Comparison of ENCODE assay signal across 23 cellular contexts in genomic region chr6:112951829-112952228, GRCh38.
A peak's percentile ranks its signal among the peaks of the same experiment; 100 is the strongest.
DNase-seq lines count a peak whose midpoint lies in the region; ATAC-seq, FAIRE-seq and TF ChIP-seq lines count a peak whose summit lies in the region.
"Had no signal": no experiment of that assay in that cellular context is flagged by ENCODE, and none has a peak within 500 bp of the region (broad histone marks: within the 10 kb centered on the region; RNA-seq: fewer than 3 reads in every experiment).

No MANE protein-coding gene starts in this region.

- H3K9me1 ChIP-seq in K562 (ENCODE audit: control insufficient read depth, insufficient read depth, low read length), result no peaks in the 10 kb centered on the region

- H3K27ac ChIP-seq in K562 (ENCODE audit: extremely low read depth, low read depth, low read length), result peak overlapping the region; percentile 62; the same call in 2 of the 3 replicates
- H3K27ac ChIP-seq in caudate nucleus (ENCODE audit: low read depth, low read length), result no peak overlapping the region
- H3K27ac ChIP-seq in tibial artery, result no peak overlapping the region
- H3K27ac ChIP-seq: A549, C4-2B, heart right ventricle, spleen, thyroid gland had no signal

- ATAC-seq in K562 (no peak; the same call in 2 of the 3 replicates), HG03108 (IDR thresholded peaks at IDR 0.05; ENCODE audit: unreplicated experiment) (no peak)
- no peak for ATAC-seq in activated CD8-positive, alpha-beta T cell treated with anti-CD3 and anti-CD28 coated beads, Interleukin-2, amount 10 ng/mL, durations not matched to agents 7 days and 5 days
- ATAC-seq: A549; heart right ventricle; natural killer cell treated with Interleukin-12 subunit alpha and Interleukin-12 subunit beta and Interleukin-15 and Interleukin-18, amount 100 ng/mL, for 72 hours; Right ventricle myocardium inferior had no signal

- H3K4me1 Mint-ChIP-seq in activated CD8-positive, alpha-beta T cell treated with anti-CD3 and anti-CD28 coated beads, Interleukin-2, amount 10 ng/mL, durations not matched to agents 7 days and 5 days (ENCODE audit: low read depth), result no peaks in the 10 kb centered on the region
- H3K4me1 Mint-ChIP-seq: activated B cell treated with CpG ODN at 0.5 μM for 24 hours; central memory CD8-positive, alpha-beta T cell had no signal

- H3K4me2 ChIP-seq in K562 (ENCODE audit: insufficient read depth, low read length), result no peak overlapping the region; the same call in 1 of the 2 replicates
- H3K4me2 ChIP-seq: A549 had no signal

- FAIRE-seq in K562 (lab: Jason Lieb, UNC), result peak; percentile 6
- FAIRE-seq: A549, H1 had no signal

- H3K9me3 ChIP-seq in K562 (replicated peaks; ENCODE audit: control insufficient read depth, insufficient read depth, low read depth, low read length) (peaks cover 4% of the 10 kb centered on the region), tibial artery (no peaks in the 10 kb centered on the region)
- H3K9me3 ChIP-seq: A549, thyroid gland had no signal

- DNase-seq in NCI-H2107 treated with DMSO at 0.1 percent for 48 hours (lab: John Stamatoyannopoulos, UW; ENCODE audit: unreplicated experiment) (peak; percentile 34), NCI-H2107 (lab: John Stamatoyannopoulos, UW) (no peak), NCI-H226 (peak; percentile 16), K562 (ENCODE audit: extremely low read depth in 1 of 4, low spot score in 3 of 4) (peak in 2 of 4 experiments; percentile 8 to 63), caudate nucleus (lab: John Stamatoyannopoulos, UW) (no peak), tibial artery (no peak)
- no peak for DNase-seq in activated CD8-positive, alpha-beta T cell treated with anti-CD3 and anti-CD28 coated beads, Interleukin-2, amount 10 ng/mL, durations not matched to agents 7 days and 5 days
- DNase-seq: activated B cell treated with CpG ODN at 0.5 μM for 24 hours; activated CD8-positive, alpha-beta memory T cell treated with anti-CD3 and anti-CD28 coated beads for 24 hours; effector memory CD4-positive, alpha-beta T cell; heart right ventricle; NK-92 treated with Interleukin-12 subunit alpha and Interleukin-12 subunit beta, amount 100 ng/mL, for 24 hours; spleen; thyroid gland had no signal

- intact Hi-C loops in K562 (cut with micrococcal nuclease), result no loop called here
- intact Hi-C loops in tibial artery (cut with DNase I; ENCODE audit: low total_unique reads), result no loop called here

- in situ Hi-C loops in K562 (cut with MboI), result no loop called here

- no peaks in the 10 kb centered on the region for H4K20me1 ChIP-seq in K562 (replicated peaks; ENCODE audit: control insufficient read depth, insufficient read depth, low read length)

- H3K9ac ChIP-seq in K562 (ENCODE audit: insufficient read depth in 1 of 2, low read depth in 2 of 2, low read length in 2 of 2), result peak overlapping the region in 1 of 2 experiments; percentile 17; a peak in 1 of 4 replicates

- peaks cover 4 to 27% of the 10 kb centered on the region in 2 experiments; a peak in 3 of 5 replicates for H3K4me1 ChIP-seq in K562 (replicated peaks in 1 of 2; ENCODE audit: control insufficient read depth in 2 of 2, insufficient read depth in 2 of 2, low read length in 2 of 2)
- peaks cover 0 to 4% (median 0%) of the 10 kb centered on the region in 4 donors for H3K4me1 ChIP-seq in tibial artery
- H3K4me1 ChIP-seq: A549, spleen, thyroid gland had no signal

- TF ChIP-seq CTCF in K562 (IDR thresholded peaks at IDR 0.05 in 2 of 3, conservative IDR thresholded peaks at IDR 0.05 in 1 of 3; ENCODE audit: insufficient read depth in 2 of 3, low read depth in 1 of 3, low read length in 3 of 3) (no peak), tibial artery (IDR thresholded peaks at IDR 0.05) (no peak)

- H3K4me3 ChIP-seq in K562 (no peak overlapping the region), tibial artery (no peak overlapping the region)
- H3K4me3 ChIP-seq: A549, heart right ventricle, spleen, thyroid gland had no signal

- BruUV-seq in K562 (replicated peaks; lab: Mats Ljungman, UMichigan), result no TSS peak

- H3K27me3 ChIP-seq in K562 (ENCODE audit: control insufficient read depth in 2 of 2, insufficient read depth in 2 of 2, low read length in 2 of 2) (no peaks in the 10 kb centered on the region), tibial artery (no peaks in the 10 kb centered on the region)
- H3K27me3 ChIP-seq: heart right ventricle, spleen, thyroid gland had no signal

- POLR2A ChIA-PET in K562 (lab: Yijun Ruan, JAX), result no interaction called here
- POLR2A ChIA-PET in activated CD8-positive, alpha-beta T cell treated with anti-CD3 and anti-CD28 coated beads, Interleukin-2, amount 10 ng/mL, durations not matched to agents 7 days and 5 days (lab: Charles Lee), result no interaction called here

- peak overlapping the region; percentile 65 for H2AFZ ChIP-seq in K562 (ENCODE audit: low read depth, low read length)

- TF ChIP-seq EP300 in K562 (IDR thresholded peaks at IDR 0.05; ENCODE audit: low read length), result peak; percentile 68; the same call in 1 of the 2 replicates

- 0% methylated on average over 1 of the region's 1 CpG for WGBS in K562 (ENCODE audit: insufficient coverage, low coverage, missing lambda C conversion rate)

- CTCF ChIA-PET in K562 (lab: Yijun Ruan, JAX; ENCODE audit: low intra/inter-chr PET ratio), result no interaction called here
- CTCF ChIA-PET in activated CD8-positive, alpha-beta T cell treated with anti-CD3 and anti-CD28 coated beads, Interleukin-2, amount 10 ng/mL, durations not matched to agents 7 days and 5 days (lab: Charles Lee), result no interaction called here

- no peaks in the 10 kb centered on the region for H3K9me3 Mint-ChIP-seq in activated CD8-positive, alpha-beta T cell treated with anti-CD3 and anti-CD28 coated beads, Interleukin-2, amount 10 ng/mL, durations not matched to agents 7 days and 5 days (ENCODE audit: insufficient read depth)
- H3K9me3 Mint-ChIP-seq: activated B cell treated with CpG ODN at 0.5 μM for 24 hours; T-helper 1 cell treated with Interleukin-12 subunit alpha and Interleukin-12 subunit beta and Interleukin-4 antibody, amounts not matched to agents 30 μg/mL and 1 μg/mL, for 36 hours had no signal

- no peak for TF ChIP-seq RAD21 in K562 (CRISPR knock-in tag; conservative IDR thresholded peaks at IDR 0.05 in 1 of 2, IDR thresholded peaks at IDR 0.05 in 1 of 2)

- H3K36me3 Mint-ChIP-seq in activated CD8-positive, alpha-beta T cell treated with anti-CD3 and anti-CD28 coated beads, Interleukin-2, amount 10 ng/mL, durations not matched to agents 7 days and 5 days (ENCODE audit: low read depth), result no peaks in the 10 kb centered on the region
- H3K36me3 Mint-ChIP-seq: natural killer cell treated with Interleukin-12 subunit alpha and Interleukin-12 subunit beta and Interleukin-15 and Interleukin-18, amount 100 ng/mL, for 72 hours had no signal

- no peak overlapping the region for H3K4me3 Mint-ChIP-seq in activated CD8-positive, alpha-beta T cell treated with anti-CD3 and anti-CD28 coated beads, Interleukin-2, amount 10 ng/mL, durations not matched to agents 7 days and 5 days
- H3K4me3 Mint-ChIP-seq: activated B cell treated with CpG ODN at 0.5 μM for 24 hours; central memory CD8-positive, alpha-beta T cell; natural killer cell treated with Interleukin-12 subunit alpha and Interleukin-12 subunit beta and Interleukin-15 and Interleukin-18, amount 100 ng/mL, for 72 hours; T-helper 1 cell treated with Interleukin-12 subunit alpha and Interleukin-12 subunit beta and Interleukin-4 antibody, amounts not matched to agents 30 μg/mL and 1 μg/mL, for 36 hours had no signal

- no peak for TF ChIP-seq POLR2A in K562 (conservative IDR thresholded peaks at IDR 0.05)

- H3K79me2 ChIP-seq in K562 (ENCODE audit: control insufficient read depth, insufficient read depth, low read length), result no peaks in the 10 kb centered on the region

- H3K36me3 ChIP-seq in K562 (ENCODE audit: control insufficient read depth, insufficient read depth, low read length) (no peaks in the 10 kb centered on the region; the same call in 2 of the 3 replicates), tibial artery (no peaks in the 10 kb centered on the region)
- H3K36me3 ChIP-seq: heart right ventricle, spleen, thyroid gland had no signal

- H3K27ac Mint-ChIP-seq in activated CD8-positive, alpha-beta T cell treated with anti-CD3 and anti-CD28 coated beads, Interleukin-2, amount 10 ng/mL, durations not matched to agents 7 days and 5 days, result no peak overlapping the region
- H3K27ac Mint-ChIP-seq: activated B cell treated with CpG ODN at 0.5 μM for 24 hours; natural killer cell treated with Interleukin-12 subunit alpha and Interleukin-12 subunit beta and Interleukin-15 and Interleukin-18, amount 100 ng/mL, for 72 hours; progenitor cell of endocrine pancreas; T-helper 1 cell treated with Interleukin-12 subunit alpha and Interleukin-12 subunit beta and Interleukin-4 antibody, amounts not matched to agents 30 μg/mL and 1 μg/mL, for 36 hours had no signal

- no peaks in the 10 kb centered on the region for H3K27me3 Mint-ChIP-seq in activated CD8-positive, alpha-beta T cell treated with anti-CD3 and anti-CD28 coated beads, Interleukin-2, amount 10 ng/mL, durations not matched to agents 7 days and 5 days (ENCODE audit: low read depth)
- H3K27me3 Mint-ChIP-seq: central memory CD8-positive, alpha-beta T cell; natural killer cell treated with Interleukin-12 subunit alpha and Interleukin-12 subunit beta and Interleukin-15 and Interleukin-18, amount 100 ng/mL, for 72 hours; progenitor cell of endocrine pancreas had no signal

TF ChIP-seq in K562, 482 proteins besides CTCF, POLR2A, EP300 and RAD21 (continues in another document):
- TF ChIP-seq IRF2 (CRISPR knock-in tag; IDR thresholded peaks at IDR 0.05) (no peak), RBM17 (IDR thresholded peaks at IDR 0.05; ENCODE audit: borderline replicate concordance, low read depth, low read length) (no peak), ZKSCAN1 (IDR thresholded peaks at IDR 0.05; ENCODE audit: low read depth, low read length) (no peak), ZFP30 (CRISPR knock-in tag; IDR thresholded peaks at IDR 0.05; ENCODE audit: borderline replicate concordance) (no peak), FIP1L1 (IDR thresholded peaks at IDR 0.05; ENCODE audit: low read depth, low read length, poor library complexity, severe bottlenecking) (no peak)

Comparison
In these comparisons a context has a peak if more than half of its experiments do, and no peak if none do; other contexts are left out.
1. DNase-seq: peak in NCI-H2107 treated with DMSO at 0.1 percent for 48 hours (single experiment) and NCI-H226 (single experiment); none in NCI-H2107 (single experiment), caudate nucleus (0 of 61), tibial artery (0 of 2) and activated CD8-positive, alpha-beta T cell treated with anti-CD3 and anti-CD28 coated beads, Interleukin-2, amount 10 ng/mL, durations not matched to agents 7 days and 5 days (single experiment).